ENCODE assay signal across 15 cellular contexts in the genomic region with DNA sequence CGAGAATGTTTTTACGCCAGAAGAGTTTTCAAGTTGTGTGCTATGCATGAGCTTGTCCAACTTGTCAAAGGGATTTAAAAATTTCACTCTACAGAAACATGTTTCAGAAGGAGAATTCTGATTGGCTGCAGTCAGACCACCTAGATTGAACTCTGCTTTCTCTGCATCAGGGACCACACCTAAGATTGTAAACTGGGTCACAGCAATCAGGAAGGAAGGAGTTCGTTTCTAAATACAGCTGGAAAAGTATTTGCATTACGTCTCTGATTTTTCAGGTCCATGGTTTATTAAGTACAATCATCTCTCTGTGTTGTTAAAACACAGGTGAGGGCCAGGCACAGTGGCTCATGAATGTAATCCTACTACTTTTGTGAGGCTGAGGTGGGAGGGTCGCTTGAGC. TPM values are rescaled to one million over a fixed set of nuclear protein-coding genes. Genes with fewer than 3 reads are reported as not detected.
DNase-seq lines count a peak whose midpoint lies in the region; ATAC-seq and TF ChIP-seq lines count a peak whose summit lies in the region.
"Had no signal": no experiment of that assay in that cellular context is flagged by ENCODE, and none has a peak within 500 bp of the region (broad histone marks: within the 10 kb centered on the region; RNA-seq: fewer than 3 reads in every experiment).

No MANE protein-coding gene starts in this region.

- H3K4me3 ChIP-seq in stomach = peak overlapping the region in 1 of 4 donors; percentile 77

- no peak for DNase-seq in activated T-cell treated with anti-CD3 and anti-CD28 coated beads, Interleukin-2, amount 50 U/mL, for 24 hours
- no peak for DNase-seq in activated T-cell treated with anti-CD3 and anti-CD28 coated beads, Interleukin-2, amount 50 U/mL, for 48 hours
- no peak for DNase-seq in activated CD8-positive, alpha-beta T cell treated with anti-CD3 and anti-CD28 coated beads for 36 hours
- DNase-seq in mesothelial cell of epicardium (ENCODE audit: low spot score in 2 of 2, unreplicated experiment in 2 of 2) (no peak), stomach (no peak), caudate nucleus (lab: John Stamatoyannopoulos, UW) (no peak)
- DNase-seq: activated CD4-positive, alpha-beta T cell treated with anti-CD3 and anti-CD28 coated beads, Interleukin-2, amount 50 U/mL, for 4 hours; HCEC 1CT; KG1; NCI-H146; right cardiac atrium had no signal

- H3K4me1 ChIP-seq in stomach = peaks cover 54 to 75% (median 65%) of the 10 kb centered on the region in 4 donors

- peak overlapping the region; percentile 88 for H3K27ac Mint-ChIP-seq in activated T-cell treated with anti-CD3 and anti-CD28 coated beads, Interleukin-2, amount 50 U/mL, for 24 hours
- peak overlapping the region; percentile 93 for H3K27ac Mint-ChIP-seq in activated CD8-positive, alpha-beta T cell treated with anti-CD3 and anti-CD28 coated beads for 36 hours
- peak overlapping the region; percentile 95 for H3K27ac Mint-ChIP-seq in mesothelial cell of epicardium

- no peaks in the 10 kb centered on the region for H3K9me3 ChIP-seq in stomach

- POLR2A ChIA-PET in activated CD8-positive, alpha-beta T cell treated with anti-CD3 and anti-CD28 coated beads for 36 hours (lab: Charles Lee) = interaction anchor here (0.8 to 8.8 kb wide), 3 partner anchors 8 to 121 kb away, joined by 3 to 102 read pairs (median 3); no protein-coding TSS in a partner anchor

- peak overlapping the region; percentile 44 to 96 (median 66) for H3K27ac ChIP-seq in stomach
- no peak overlapping the region for H3K27ac ChIP-seq in caudate nucleus (ENCODE audit: low read depth, low read length)
- H3K27ac ChIP-seq: RWPE1 had no signal

- CTCF ChIA-PET in activated CD8-positive, alpha-beta T cell treated with anti-CD3 and anti-CD28 coated beads for 36 hours (lab: Charles Lee) = interaction anchor here (0.9 to 3.9 kb wide), 6 partner anchors 8 to 35 kb away, joined by 3 to 17 read pairs (median 6); no protein-coding TSS in a partner anchor

- H3K9me3 Mint-ChIP-seq in activated T-cell treated with anti-CD3 and anti-CD28 coated beads, Interleukin-2, amount 50 U/mL, for 24 hours = no peaks in the 10 kb centered on the region
- no peaks in the 10 kb centered on the region for H3K9me3 Mint-ChIP-seq in activated CD8-positive, alpha-beta T cell treated with anti-CD3 and anti-CD28 coated beads for 36 hours
- no peaks in the 10 kb centered on the region for H3K9me3 Mint-ChIP-seq in mesothelial cell of epicardium
- H3K9me3 Mint-ChIP-seq: nephron had no signal

- no peaks in the 10 kb centered on the region for H3K27me3 ChIP-seq in stomach

- TF ChIP-seq POLR2A in stomach (IDR thresholded peaks at IDR 0.05) = no peak

- 45 to 59% (median 49%) methylated on average over 5 of the region's 5 CpGs for WGBS in stomach, 5 donors

- no peak for ATAC-seq in activated CD8-positive, alpha-beta T cell treated with anti-CD3 and anti-CD28 coated beads for 36 hours
- ATAC-seq in HG03025 (IDR thresholded peaks at IDR 0.05; ENCODE audit: low FRiP score, unreplicated experiment) = no peak
- no peak for ATAC-seq in HG03108 (IDR thresholded peaks at IDR 0.05; ENCODE audit: unreplicated experiment)
- ATAC-seq: right cardiac atrium had no signal

- H3K27me3 Mint-ChIP-seq in activated T-cell treated with anti-CD3 and anti-CD28 coated beads, Interleukin-2, amount 50 U/mL, for 24 hours = no peaks in the 10 kb centered on the region
- no peaks in the 10 kb centered on the region for H3K27me3 Mint-ChIP-seq in activated CD8-positive, alpha-beta T cell treated with anti-CD3 and anti-CD28 coated beads for 36 hours
- no peaks in the 10 kb centered on the region for H3K27me3 Mint-ChIP-seq in mesothelial cell of epicardium (ENCODE audit: low read depth)

- peaks cover 0 to 57% (median 39%) of the 10 kb centered on the region in 4 donors for H3K36me3 ChIP-seq in stomach

- peaks cover 85% of the 10 kb centered on the region for H3K4me1 Mint-ChIP-seq in activated T-cell treated with anti-CD3 and anti-CD28 coated beads, Interleukin-2, amount 50 U/mL, for 24 hours (ENCODE audit: low read depth)
- peaks cover 65% of the 10 kb centered on the region for H3K4me1 Mint-ChIP-seq in activated CD8-positive, alpha-beta T cell treated with anti-CD3 and anti-CD28 coated beads for 36 hours (ENCODE audit: low read depth)
- H3K4me1 Mint-ChIP-seq in mesothelial cell of epicardium = peaks cover 42% of the 10 kb centered on the region

- intact Hi-C loops in activated CD8-positive, alpha-beta T cell treated with anti-CD3 and anti-CD28 coated beads for 36 hours (cut with micrococcal nuclease) = no loop called here
- intact Hi-C loops in stomach (cut with DNase I; ENCODE audit: low total_unique reads) = no loop called here

- TF ChIP-seq CTCF in activated CD8-positive, alpha-beta T cell treated with anti-CD3 and anti-CD28 coated beads for 36 hours (IDR thresholded peaks at IDR 0.05) = no peak
- no peak for TF ChIP-seq CTCF in mesothelial cell of epicardium (IDR thresholded peaks at IDR 0.05; ENCODE audit: unreplicated experiment)
- no peak for TF ChIP-seq CTCF in stomach (IDR thresholded peaks at IDR 0.05)

- no peak for TF ChIP-seq EP300 in stomach (IDR thresholded peaks at IDR 0.05)

- peak overlapping the region; percentile 91 for H3K4me3 Mint-ChIP-seq in activated T-cell treated with anti-CD3 and anti-CD28 coated beads, Interleukin-2, amount 50 U/mL, for 24 hours
- H3K4me3 Mint-ChIP-seq in activated CD8-positive, alpha-beta T cell treated with anti-CD3 and anti-CD28 coated beads for 36 hours = peak overlapping the region; percentile 76
- no peak overlapping the region for H3K4me3 Mint-ChIP-seq in mesothelial cell of epicardium

- peaks cover 42% of the 10 kb centered on the region for H3K36me3 Mint-ChIP-seq in activated T-cell treated with anti-CD3 and anti-CD28 coated beads, Interleukin-2, amount 50 U/mL, for 24 hours (ENCODE audit: low read depth)
- H3K36me3 Mint-ChIP-seq in activated CD8-positive, alpha-beta T cell treated with anti-CD3 and anti-CD28 coated beads for 36 hours (ENCODE audit: low read depth) = peaks cover 17% of the 10 kb centered on the region
- H3K36me3 Mint-ChIP-seq in mesothelial cell of epicardium = peaks cover 15% of the 10 kb centered on the region

RNA-seq across cellular contexts. Expression of a gene that starts 5.7 kb away (rescaled TPM):
- 10 to 100 TPM; 28.4 to 32.6 TPM for total RNA-seq in activated CD8-positive, alpha-beta T cell treated with anti-CD3 and anti-CD28 coated beads for 36 hours
- total RNA-seq in mesothelial cell of epicardium (14.8 to 19.8 TPM (median 17.9 TPM) in 3 replicates), stomach (10 to 100 TPM; 11.3 to 30.4 (median 14.0) TPM)
- polyA plus RNA-seq in stomach = 100 to 1,000 TPM in 1 of 3 donors, 10 to 100 TPM in 2; 51.0 to 211 (median 65.7) TPM
